12 cellular contexts compared by ENCODE assay signal in the genomic region with DNA sequence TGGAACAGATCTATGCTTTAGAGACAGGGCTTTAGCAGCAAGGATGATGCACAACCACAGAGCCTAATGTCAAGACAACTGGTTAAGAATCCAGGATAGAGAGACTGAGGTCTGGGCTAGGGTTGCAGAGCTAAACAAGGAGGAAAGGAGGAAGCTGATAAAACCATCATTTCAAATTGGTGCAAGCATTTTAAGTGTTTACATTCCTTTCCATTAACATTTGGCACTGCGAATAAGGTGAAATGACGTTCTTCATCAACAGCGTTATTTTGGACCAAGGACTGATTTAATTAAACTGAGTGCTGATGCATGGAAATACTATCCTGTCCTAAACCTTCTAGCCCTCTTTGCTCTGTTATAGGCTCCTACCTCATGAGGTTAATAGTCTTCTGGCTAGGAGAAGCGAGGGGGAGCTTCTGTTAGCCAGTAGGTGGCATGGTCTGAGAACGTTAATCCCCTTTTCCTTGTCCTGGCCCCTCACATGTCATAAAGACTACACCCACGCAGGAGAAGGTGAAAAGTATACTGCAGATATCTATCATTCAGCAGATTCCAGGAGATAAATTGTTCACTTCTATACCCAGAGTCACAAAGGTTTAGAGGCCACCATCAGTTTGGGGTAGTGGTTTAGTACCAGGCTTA. TPM values are rescaled to one million over a fixed set of nuclear protein-coding genes. Genes with fewer than 3 reads are reported as not detected.
A peak's percentile ranks its signal among the peaks of the same experiment; 100 is the strongest.
DNase-seq lines count a peak whose midpoint lies in the region; ATAC-seq and TF ChIP-seq lines count a peak whose summit lies in the region.
"Had no signal": no experiment of that assay in that cellular context is flagged by ENCODE, and none has a peak within 500 bp of the region (broad histone marks: within the 10 kb centered on the region; RNA-seq: fewer than 3 reads in every experiment).

No MANE protein-coding gene starts in this region.

- H3K9me3 Mint-ChIP-seq in activated CD4-positive, alpha-beta memory T cell treated with anti-CD3 and anti-CD28 coated beads for 36 hours, result no peaks in the 10 kb centered on the region
- H3K9me3 Mint-ChIP-seq in effector memory CD8-positive, alpha-beta T cell, result no peaks in the 10 kb centered on the region
- H3K9me3 Mint-ChIP-seq: activated T-cell treated with anti-CD3 and anti-CD28 coated beads, Interleukin-2, amount 50 U/mL, for 24 hours had no signal

- no peaks in the 10 kb centered on the region for H3K36me3 Mint-ChIP-seq in activated CD4-positive, alpha-beta memory T cell treated with anti-CD3 and anti-CD28 coated beads for 36 hours
- H3K36me3 Mint-ChIP-seq in effector memory CD8-positive, alpha-beta T cell (ENCODE audit: insufficient read depth), result no peaks in the 10 kb centered on the region

- H3K9me3 ChIP-seq in cardiac muscle cell (ENCODE audit: low read depth), result no peaks in the 10 kb centered on the region
- no peaks in the 10 kb centered on the region for H3K9me3 ChIP-seq in right atrium auricular region
- H3K9me3 ChIP-seq in uterus, result no peaks in the 10 kb centered on the region
- H3K9me3 ChIP-seq: ascending aorta had no signal

- CTCF ChIA-PET in activated CD4-positive, alpha-beta memory T cell treated with anti-CD3 and anti-CD28 coated beads for 36 hours (lab: Charles Lee), result interaction anchor here (1.4 kb wide), 1 partner anchor 285 kb away, joined by 3 read pairs; no protein-coding TSS in a partner anchor

- intact Hi-C loops in uterus (cut with DNase I; ENCODE audit: low total_unique reads), result no loop called here
- intact Hi-C loops in activated CD4-positive, alpha-beta memory T cell treated with anti-CD3 and anti-CD28 coated beads for 36 hours (cut with micrococcal nuclease), result no loop called here

- no peak overlapping the region for H3K4me3 ChIP-seq in cardiac muscle cell
- no peak overlapping the region for H3K4me3 ChIP-seq in right atrium auricular region
- no peak overlapping the region for H3K4me3 ChIP-seq in uterus
- H3K4me3 ChIP-seq: ascending aorta had no signal

- H3K27me3 ChIP-seq in cardiac muscle cell (peaks cover 4% of the 10 kb centered on the region), right atrium auricular region (no peaks in the 10 kb centered on the region), uterus (no peaks in the 10 kb centered on the region)
- H3K27me3 ChIP-seq: ascending aorta had no signal

- TF ChIP-seq CTCF in cardiac muscle cell (IDR thresholded peaks at IDR 0.05; ENCODE audit: low read depth, low read length), result peak; percentile 27
- TF ChIP-seq CTCF in right atrium auricular region (IDR thresholded peaks at IDR 0.05), result peak in 1 of 2 donors; percentile 53
- TF ChIP-seq CTCF in uterus (IDR thresholded peaks at IDR 0.05), result peak in 3 of 4 experiments; percentile 11 to 28 (median 15)

- ATAC-seq in GM18519 (IDR thresholded peaks at IDR 0.05; ENCODE audit: low FRiP score, unreplicated experiment), result no peak
- ATAC-seq in effector memory CD8-positive, alpha-beta T cell (replicated peaks), result no peak

- no peak overlapping the region for H3K4me3 Mint-ChIP-seq in activated CD4-positive, alpha-beta memory T cell treated with anti-CD3 and anti-CD28 coated beads for 36 hours
- no peak overlapping the region for H3K4me3 Mint-ChIP-seq in effector memory CD8-positive, alpha-beta T cell
- H3K4me3 Mint-ChIP-seq: activated T-cell treated with anti-CD3 and anti-CD28 coated beads, Interleukin-2, amount 50 U/mL, for 24 hours; B cell had no signal

- DNase-seq in cardiac muscle cell (ENCODE audit: low read depth in 1 of 2, low spot score in 1 of 2), result peak in 1 of 2 donors; percentile 10
- DNase-seq in right atrium auricular region (ENCODE audit: low spot score), result no peak
- DNase-seq in RKO (ENCODE audit: low spot score), result peak; percentile 30
- DNase-seq in glomerular visceral epithelial cell (ENCODE audit: extremely low spot score), result peak; percentile 7
- DNase-seq in uterus, result no peak
- DNase-seq in activated CD4-positive, alpha-beta memory T cell treated with anti-CD3 and anti-CD28 coated beads for 36 hours, result no peak
- DNase-seq in effector memory CD8-positive, alpha-beta T cell, result no peak
- DNase-seq: activated T-cell treated with anti-CD3 and anti-CD28 coated beads, Interleukin-2, amount 50 U/mL, for 24 hours; NCI-H1048 had no signal

- H3K27ac Mint-ChIP-seq in activated CD4-positive, alpha-beta memory T cell treated with anti-CD3 and anti-CD28 coated beads for 36 hours, result no peak overlapping the region
- peak overlapping the region in 1 of 2 donors; percentile 90 for H3K27ac Mint-ChIP-seq in effector memory CD8-positive, alpha-beta T cell
- H3K27ac Mint-ChIP-seq: activated T-cell treated with anti-CD3 and anti-CD28 coated beads, Interleukin-2, amount 50 U/mL, for 24 hours; B cell had no signal

- H3K27ac ChIP-seq in cardiac muscle cell, result no peak overlapping the region
- H3K27ac ChIP-seq in right atrium auricular region, result no peak overlapping the region
- H3K27ac ChIP-seq in uterus, result no peak overlapping the region
- H3K27ac ChIP-seq: ascending aorta had no signal

- TF ChIP-seq POLR2A in uterus (IDR thresholded peaks at IDR 0.05), result no peak

- H3K4me1 Mint-ChIP-seq in activated CD4-positive, alpha-beta memory T cell treated with anti-CD3 and anti-CD28 coated beads for 36 hours (ENCODE audit: low read depth), result no peaks in the 10 kb centered on the region
- H3K4me1 Mint-ChIP-seq in effector memory CD8-positive, alpha-beta T cell (ENCODE audit: low read depth in 2 of 2), result peaks cover 5 to 30% of the 10 kb centered on the region in 2 donors
- H3K4me1 Mint-ChIP-seq: B cell had no signal

- H3K36me3 ChIP-seq in cardiac muscle cell, result no peaks in the 10 kb centered on the region
- no peaks in the 10 kb centered on the region for H3K36me3 ChIP-seq in right atrium auricular region
- H3K36me3 ChIP-seq in uterus, result no peaks in the 10 kb centered on the region
- H3K36me3 ChIP-seq: ascending aorta had no signal

- POLR2A ChIA-PET in activated CD4-positive, alpha-beta memory T cell treated with anti-CD3 and anti-CD28 coated beads for 36 hours (lab: Charles Lee), result no interaction called here

- H3K27me3 Mint-ChIP-seq in activated CD4-positive, alpha-beta memory T cell treated with anti-CD3 and anti-CD28 coated beads for 36 hours, result peaks cover 32% of the 10 kb centered on the region
- H3K27me3 Mint-ChIP-seq in effector memory CD8-positive, alpha-beta T cell, result peaks cover 0 to 26% of the 10 kb centered on the region in 2 donors

- H3K4me1 ChIP-seq in cardiac muscle cell (ENCODE audit: low read depth) (no peaks in the 10 kb centered on the region), right atrium auricular region (no peaks in the 10 kb centered on the region), uterus (no peaks in the 10 kb centered on the region)
- H3K4me1 ChIP-seq: ascending aorta had no signal

RNA-seq across cellular contexts. Expression of gene C1orf21, which starts 7.6 kb away (rescaled TPM):
- total RNA-seq in cardiac muscle cell (8.1 and 10.9 TPM in 2 replicates), right atrium auricular region (10 to 100 TPM; 49.4 to 78.5 TPM), uterus (10 to 100 TPM; 15.0 to 71.0 (median 44.5) TPM)
- polyA plus RNA-seq in cardiac muscle cell, result 26.8 and 35.2 TPM in 2 replicates
- total RNA-seq in activated CD4-positive, alpha-beta memory T cell treated with anti-CD3 and anti-CD28 coated beads for 36 hours, result 1 to 10 TPM; 1.9 to 2.2 TPM

Comparison
In these comparisons a context has a peak if more than half of its experiments do, and no peak if none do; other contexts are left out.
1. DNase-seq: peak in RKO (single experiment) and glomerular visceral epithelial cell (single experiment); none in right atrium auricular region (single experiment), uterus (0 of 2), activated CD4-positive, alpha-beta memory T cell treated with anti-CD3 and anti-CD28 coated beads for 36 hours (single experiment) and effector memory CD8-positive, alpha-beta T cell (0 of 3).